In the genomic region with DNA sequence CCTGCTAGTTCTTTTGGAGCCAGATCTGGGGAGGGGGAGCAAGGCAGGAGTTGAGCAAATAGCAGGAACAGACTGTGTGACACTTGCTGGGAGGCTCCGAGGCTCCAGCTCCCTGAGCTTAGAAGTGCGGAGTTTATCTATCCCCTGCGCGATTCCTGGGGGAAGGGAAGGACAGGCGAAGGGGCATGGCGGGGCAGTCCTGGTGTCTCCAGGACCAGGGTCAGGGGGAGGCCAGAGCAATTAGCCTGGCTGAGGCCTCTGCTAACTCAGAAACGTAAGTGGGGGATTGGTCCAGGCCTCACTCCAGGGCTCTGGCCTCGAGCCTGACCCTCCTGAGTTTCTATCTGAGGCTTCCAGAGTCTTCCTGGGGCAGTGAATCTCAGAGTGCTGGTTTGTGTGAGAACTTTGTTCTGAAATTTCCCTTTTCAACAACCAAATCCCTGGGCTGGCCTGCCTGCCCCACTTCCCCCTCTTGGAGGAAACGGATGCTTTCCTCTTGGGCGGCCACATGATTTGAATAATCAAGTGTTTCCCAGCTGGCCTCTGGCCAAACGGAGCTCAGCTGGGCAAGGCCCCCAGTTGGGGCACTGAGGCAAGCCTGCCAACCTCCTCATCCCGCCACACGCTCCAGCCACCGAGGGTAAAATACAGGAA, we compare ENCODE assay signal across 16 cellular contexts. TPM values are rescaled to one million over a fixed set of nuclear protein-coding genes. Genes with fewer than 3 reads are reported as not detected.
A peak's percentile ranks its signal among the peaks of the same experiment; 100 is the strongest.
DNase-seq lines count a peak whose midpoint lies in the region; ATAC-seq, FAIRE-seq and TF ChIP-seq lines count a peak whose summit lies in the region.
"Had no signal": no experiment of that assay in that cellular context is flagged by ENCODE, and none has a peak within 500 bp of the region (broad histone marks: within the 10 kb centered on the region; RNA-seq: fewer than 3 reads in every experiment).

No MANE protein-coding gene starts in this region.

- no peaks in the 10 kb centered on the region for H3K9me3 ChIP-seq in left ventricle myocardium inferior (replicated peaks)
- H3K9me3 ChIP-seq in K562 (replicated peaks; ENCODE audit: control insufficient read depth, insufficient read depth, low read depth, low read length), result no peaks in the 10 kb centered on the region
- peaks cover 0 to 3% of the 10 kb centered on the region in 2 donors for H3K9me3 ChIP-seq in lung (ENCODE audit: control insufficient read depth in 2 of 2, insufficient read depth in 1 of 2, low read length in 1 of 2)
- no peaks in the 10 kb centered on the region for H3K9me3 ChIP-seq in upper lobe of left lung
- H3K9me3 ChIP-seq: gastroesophageal sphincter had no signal

- POLR2A ChIA-PET in K562 (lab: Yijun Ruan, JAX), result interaction anchor here (0.6 to 1.1 kb wide), 3 partner anchors 8 to 24 kb away, joined by 3 to 4 read pairs (median 3); no protein-coding TSS in a partner anchor

- TF ChIP-seq EP300 in K562 (IDR thresholded peaks at IDR 0.05; ENCODE audit: low read length) (no peak), upper lobe of left lung (IDR thresholded peaks at IDR 0.05) (no peak)

- in situ Hi-C loops in K562 (cut with MboI), result loop anchor here (25.0 kb wide), 1 partner anchor 137 kb away; the partner anchor contains the start of gene RAP1GAP

- H3K27ac ChIP-seq in left ventricle myocardium inferior (replicated peaks), result peak overlapping the region; percentile 57
- no peak overlapping the region for H3K27ac ChIP-seq in K562 (ENCODE audit: extremely low read depth, low read depth, low read length)
- peak overlapping the region in 1 of 2 donors; percentile 82 for H3K27ac ChIP-seq in lung (ENCODE audit: low read depth in 1 of 2, low read length in 1 of 2)
- H3K27ac ChIP-seq in upper lobe of left lung, result peak overlapping the region; percentile 23 to 85 (median 74)

- H3K4me3 ChIP-seq in left ventricle myocardium inferior (no peak overlapping the region), K562 (no peak overlapping the region), lung (no peak overlapping the region), upper lobe of left lung (no peak overlapping the region)
- H3K4me3 ChIP-seq: gastroesophageal sphincter had no signal

- no peak overlapping the region for H3K27ac Mint-ChIP-seq in activated naive CD4-positive, alpha-beta T cell treated with anti-CD3 and anti-CD28 coated beads, Interleukin-2, amount 50 U/mL, for 72 hours

- H3K9me3 Mint-ChIP-seq in activated naive CD4-positive, alpha-beta T cell treated with anti-CD3 and anti-CD28 coated beads, Interleukin-2, amount 50 U/mL, for 72 hours, result no peaks in the 10 kb centered on the region

- no peaks in the 10 kb centered on the region for H3K36me3 Mint-ChIP-seq in activated naive CD4-positive, alpha-beta T cell treated with anti-CD3 and anti-CD28 coated beads, Interleukin-2, amount 50 U/mL, for 72 hours

- H3K9ac ChIP-seq in K562 (ENCODE audit: insufficient read depth in 1 of 2, low read depth in 2 of 2, low read length in 2 of 2), result no peak overlapping the region

- no peak for TF ChIP-seq RAD21 in K562 (CRISPR knock-in tag; conservative IDR thresholded peaks at IDR 0.05 in 1 of 2, IDR thresholded peaks at IDR 0.05 in 1 of 2)

- no peak for TF ChIP-seq CTCF in left ventricle myocardium inferior (IDR thresholded peaks at IDR 0.05; ENCODE audit: borderline replicate concordance)
- no peak for TF ChIP-seq CTCF in K562 (IDR thresholded peaks at IDR 0.05 in 2 of 3, conservative IDR thresholded peaks at IDR 0.05 in 1 of 3; ENCODE audit: insufficient read depth in 2 of 3, low read depth in 1 of 3, low read length in 3 of 3)
- no peak for TF ChIP-seq CTCF in lung (IDR thresholded peaks at IDR 0.05; ENCODE audit: control extremely low read depth, extremely low read depth)
- no peak for TF ChIP-seq CTCF in upper lobe of left lung (IDR thresholded peaks at IDR 0.05)

- H3K4me1 ChIP-seq in left ventricle myocardium inferior, result peaks cover 11% of the 10 kb centered on the region
- H3K4me1 ChIP-seq in K562 (replicated peaks in 1 of 2; ENCODE audit: control insufficient read depth in 2 of 2, insufficient read depth in 2 of 2, low read length in 2 of 2), result no peaks in the 10 kb centered on the region
- peaks cover 4 to 7% of the 10 kb centered on the region in 2 donors for H3K4me1 ChIP-seq in lung (ENCODE audit: control insufficient read depth in 2 of 2, insufficient read depth in 2 of 2, low read length in 2 of 2)
- H3K4me1 ChIP-seq in upper lobe of left lung, result peaks cover 0 to 27% (median 8%) of the 10 kb centered on the region in 4 donors

- ATAC-seq in Right ventricle myocardium inferior, result no peak
- no peak for ATAC-seq in K562
- no peak for ATAC-seq in lung (ENCODE audit: insufficient read depth, low FRiP score)
- ATAC-seq in upper lobe of left lung (ENCODE audit: low FRiP score in 2 of 2), result peak; percentile 23 to 50
- no peak for ATAC-seq in HG03457 (IDR thresholded peaks at IDR 0.05; ENCODE audit: unreplicated experiment)
- no peak for ATAC-seq in activated naive CD4-positive, alpha-beta T cell treated with anti-CD3 and anti-CD28 coated beads, Interleukin-2, amount 50 U/mL, for 72 hours
- ATAC-seq: gastroesophageal sphincter had no signal

- no peaks in the 10 kb centered on the region for H3K27me3 ChIP-seq in left ventricle myocardium inferior (ENCODE audit: low read depth)
- H3K27me3 ChIP-seq in K562 (ENCODE audit: control insufficient read depth in 2 of 2, insufficient read depth in 2 of 2, low read length in 2 of 2), result peaks cover 33 to 50% of the 10 kb centered on the region in 2 experiments
- H3K27me3 ChIP-seq in lung (ENCODE audit: control insufficient read depth, insufficient read depth), result no peaks in the 10 kb centered on the region
- H3K27me3 ChIP-seq in upper lobe of left lung, result no peaks in the 10 kb centered on the region
- H3K27me3 ChIP-seq: gastroesophageal sphincter had no signal

- 29% methylated on average over 14 of the region's 14 CpGs for WGBS in K562 (ENCODE audit: insufficient coverage, low coverage, missing lambda C conversion rate)
- WGBS in lung, 2 donors, result 29 to 47% methylated on average over 14 of the region's 14 CpGs
- 33 to 61% methylated on average over 11 to 14 of the region's 14 CpGs for WGBS in upper lobe of left lung, 2 donors

- H3K9me1 ChIP-seq in K562 (ENCODE audit: control insufficient read depth, insufficient read depth, low read length), result no peaks in the 10 kb centered on the region

- no peak for FAIRE-seq in K562 (lab: Jason Lieb, UNC)
- FAIRE-seq: GM19239, H1 had no signal

- DNase-seq in left ventricle myocardium inferior (no peak), Right ventricle myocardium inferior (ENCODE audit: missing footprints) (no peak), K562 (ENCODE audit: extremely low read depth in 1 of 4, low spot score in 3 of 4) (no peak), lung (ENCODE audit: low spot score) (peak; percentile 78), upper lobe of left lung (peak; percentile 37 to 52), NCI-H2196 (lab: John Stamatoyannopoulos, UW; ENCODE audit: unreplicated experiment) (no peak)
- no peak for DNase-seq in activated naive CD4-positive, alpha-beta T cell treated with anti-CD3 and anti-CD28 coated beads, Interleukin-2, amount 50 U/mL, for 72 hours (ENCODE audit: low spot score in 2 of 2)
- DNase-seq: activated CD8-positive, alpha-beta memory T cell treated with anti-CD3 and anti-CD28 coated beads, Interleukin-2, amount 50 U/mL, for 48 hours; DND-41; effector memory CD4-positive, alpha-beta T cell; NCI-H510A treated with DMSO at 0.1 percent for 48 hours; SIG-M5 had no signal

- no TSS peak for BruUV-seq in K562 (replicated peaks; lab: Mats Ljungman, UMichigan)

- H3K36me3 ChIP-seq in left ventricle myocardium inferior (no peaks in the 10 kb centered on the region), K562 (ENCODE audit: control insufficient read depth, insufficient read depth, low read length) (no peaks in the 10 kb centered on the region), lung (ENCODE audit: control insufficient read depth in 2 of 2, insufficient read depth in 2 of 2, low read length in 2 of 2) (no peaks in the 10 kb centered on the region), upper lobe of left lung (no peaks in the 10 kb centered on the region)
- H3K36me3 ChIP-seq: gastroesophageal sphincter had no signal

- CTCF ChIA-PET in K562 (lab: Yijun Ruan, JAX; ENCODE audit: low intra/inter-chr PET ratio), result no interaction called here

- TF ChIP-seq POLR2A in K562 (conservative IDR thresholded peaks at IDR 0.05) (no peak), upper lobe of left lung (IDR thresholded peaks at IDR 0.05) (no peak)

- H4K20me1 ChIP-seq in K562 (replicated peaks; ENCODE audit: control insufficient read depth, insufficient read depth, low read length), result peaks cover 3% of the 10 kb centered on the region; the same call in 1 of the 2 replicates

- no peak overlapping the region for H3K4me2 ChIP-seq in K562 (ENCODE audit: insufficient read depth, low read length)

- no peaks in the 10 kb centered on the region for H3K79me2 ChIP-seq in K562 (ENCODE audit: control insufficient read depth, insufficient read depth, low read length)

- H2AFZ ChIP-seq in K562 (ENCODE audit: low read depth, low read length), result no peak overlapping the region

- intact Hi-C loops in left ventricle myocardium inferior (cut with micrococcal nuclease), result no loop called here
- intact Hi-C loops in Right ventricle myocardium inferior (cut with DNase I), result no loop called here
- intact Hi-C loops in K562 (cut with micrococcal nuclease), result no loop called here

RNA-seq across cellular contexts. Expression of gene ALPL, which starts 15.6 kb away (rescaled TPM):
- total RNA-seq in left ventricle myocardium inferior, result 10.2 TPM
- total RNA-seq in Right ventricle myocardium inferior, result 11.0 TPM
- 0.40 and 0.95 TPM in 2 replicates for total RNA-seq in K562 (2011; cell fraction: chromatin; rRNA removed; ENCODE audit: low replicate concordance)
- total RNA-seq in K562 (2011; cell fraction: nucleolus; rRNA removed), result 0.13 and 0.33 TPM in 2 replicates
- 0.29 and 0.38 TPM in 2 replicates for total RNA-seq in K562 (2011; cell fraction: nucleoplasm; rRNA removed)
- total RNA-seq in K562 (2014; rRNA removed), result 0.12 and 0.14 TPM in 2 replicates
- total RNA-seq in K562 (2014; rRNA removed; fragmentation: Illumina TruSeq; extraction: Trizol), result not detected in 2 replicates
- total RNA-seq in K562 (2015; rRNA removed; fragmentation: Illumina TruSeq; extraction: Trizol), result not detected in 2 replicates
- total RNA-seq in K562 (2021), result 0.22 and 0.38 TPM in 2 replicates
- 0.18 and 0.49 TPM in 2 replicates for polyA plus RNA-seq in K562 (2011; rRNA removed)
- 0.37 and 0.40 TPM in 2 replicates for polyA plus RNA-seq in K562 (2011; cell fraction: cytosol; rRNA removed)
- polyA plus RNA-seq in K562 (2011; cell fraction: nucleus; rRNA removed), result 0.16 and 0.18 TPM in 2 replicates
- polyA plus RNA-seq in K562 (2012), result 0.18 and 0.25 TPM in 2 replicates
- 0.11 and 0.22 TPM in 2 replicates for polyA plus RNA-seq in K562 (2014; fragmentation: Illumina TruSeq; extraction: Trizol)
- under 1 TPM in 1 of 2 experiments, not detected in 1; 0.04 TPM for polyA plus RNA-seq in K562 (2014; fragmentation: Nextera tagmentation; extraction: Ambion mirVana)
- polyA plus RNA-seq in K562 (2014; rRNA removed), result 0.07 TPM in 1 of 2 replicates, not detected in the other
- polyA minus RNA-seq in K562 (2011; rRNA and poly(A)+ RNA removed), result 0.07 and 0.15 TPM in 2 replicates
- polyA minus RNA-seq in K562 (2011; cell fraction: cytosol; rRNA and poly(A)+ RNA removed), result not detected in 2 replicates
- polyA minus RNA-seq in K562 (2011; cell fraction: nucleus; rRNA and poly(A)+ RNA removed), result 0.56 TPM in 1 of 2 replicates, not detected in the other
- total RNA-seq in lung, result 100 to 1,000 TPM in 1 of 2 donors, 10 to 100 TPM in 1; 38.6 to 242 TPM
- polyA plus RNA-seq in lung, result 100 to 1,000 TPM; 220 to 241 TPM
- 100 to 1,000 TPM in 4 of 6 donors, 10 to 100 TPM in 2; 72.3 to 327 (median 182) TPM for total RNA-seq in upper lobe of left lung
- total RNA-seq in activated naive CD4-positive, alpha-beta T cell treated with anti-CD3 and anti-CD28 coated beads, Interleukin-2, amount 50 U/mL, for 72 hours, result not detected

Comparison
In these comparisons a context has a peak if more than half of its experiments do, and no peak if none do; other contexts are left out.
1. DNase-seq: peak in lung (single experiment) and upper lobe of left lung (2 of 2); none in left ventricle myocardium inferior (single experiment), Right ventricle myocardium inferior (single experiment), K562 (0 of 4), activated naive CD4-positive, alpha-beta T cell treated with anti-CD3 and anti-CD28 coated beads, Interleukin-2, amount 50 U/mL, for 72 hours (0 of 2) and NCI-H2196 (single experiment).
2. ATAC-seq: peak in upper lobe of left lung (2 of 2); none in Right ventricle myocardium inferior (single experiment), K562 (single experiment), lung (single experiment), HG03457 (single experiment) and activated naive CD4-positive, alpha-beta T cell treated with anti-CD3 and anti-CD28 coated beads, Interleukin-2, amount 50 U/mL, for 72 hours (0 of 2).